In genomic region chr19:14495678-14496028, GRCh38 we compare ENCODE assay signal across 2 cellular contexts.
TF ChIP-seq lines count a peak whose summit lies in the region.

No MANE protein-coding gene starts in this region.

TF ChIP-seq in H1, 55 proteins besides CTCF, POLR2A, EP300 and RAD21:
- TF ChIP-seq SIN3A (conservative IDR thresholded peaks at IDR 0.05 in 1 of 2, IDR thresholded peaks at IDR 0.05 in 1 of 2; ENCODE audit: low read depth in 1 of 2, low read length in 2 of 2) (0 out of 4 replicates have a peak, but pooled peaks of 1 of the 2 experiments have one; percentile 31), KDM4A (IDR thresholded peaks at IDR 0.05; ENCODE audit: low read depth, low read length, severe bottlenecking) (peak; percentile 47), KDM1A (IDR thresholded peaks at IDR 0.05; ENCODE audit: borderline replicate concordance, low read length) (0 out of 2 replicates have a peak, but pooled peaks have one; percentile 7), PHF8 (conservative IDR thresholded peaks at IDR 0.05; ENCODE audit: low read depth, low read length) (peak; percentile 65; the same call in 1 of the 2 replicates), CREB1 (IDR thresholded peaks at IDR 0.05) (no peak), YY1 (IDR thresholded peaks at IDR 0.05; ENCODE audit: low read depth, low read length) (no peak), SP1 (IDR thresholded peaks at IDR 0.05; ENCODE audit: low read depth, low read length) (no peak)
TF ChIP-seq in H1: peak in this region for 4.

TF ChIP-seq in neural cell, 6 proteins besides CTCF, POLR2A, EP300 and RAD21:
- TF ChIP-seq SMC3 (conservative IDR thresholded peaks at IDR 0.05; ENCODE audit: poor library complexity) (no peak), REST (IDR thresholded peaks at IDR 0.05; ENCODE audit: borderline replicate concordance) (no peak), TAF1 (IDR thresholded peaks at IDR 0.05; ENCODE audit: low read depth) (no peak), MXI1 (conservative IDR thresholded peaks at IDR 0.05; ENCODE audit: poor library complexity, severe bottlenecking) (no peak), POLR2AphosphoS5 (IDR thresholded peaks at IDR 0.05) (no peak), EZH2 (IDR thresholded peaks at IDR 0.05; ENCODE audit: borderline replicate concordance, insufficient read depth, low read length, poor library complexity, severe bottlenecking) (no peak)
